Comparison of ENCODE assay signal across 8 cellular contexts in genomic region chr2:177393381-177393780, GRCh38. TPM values are rescaled to one million over a fixed set of nuclear protein-coding genes. Genes with fewer than 3 reads are reported as not detected.
DNase-seq lines count a peak whose midpoint lies in the region; ATAC-seq and TF ChIP-seq lines count a peak whose summit lies in the region.

No MANE protein-coding gene starts in this region.

- H3K36me3 ChIP-seq in SU-DHL-6 (ENCODE audit: low read length) (no peaks in the 10 kb centered on the region), esophagus (ENCODE audit: control insufficient read depth in 2 of 2, insufficient read depth in 2 of 2, low read length in 1 of 2) (no peaks in the 10 kb centered on the region), parathyroid adenoma (ENCODE audit: control insufficient read depth, insufficient read depth, low read length) (no peaks in the 10 kb centered on the region)

- WGBS in esophagus, 2 donors, result 12 to 13% methylated on average over 6 of the region's 6 CpGs

- peak overlapping the region; percentile 92 for H3K4me3 Mint-ChIP-seq in activated CD8-positive, alpha-beta memory T cell treated with anti-CD3 and anti-CD28 coated beads, Interleukin-2, amount 10 ng/mL, durations not matched to agents 7 days and 5 days

- H3K9ac ChIP-seq in SU-DHL-6 (ENCODE audit: low read length) (peak overlapping the region; percentile 76), parathyroid adenoma (no peak overlapping the region)

- ATAC-seq in activated CD8-positive, alpha-beta memory T cell treated with anti-CD3 and anti-CD28 coated beads, Interleukin-2, amount 10 ng/mL, durations not matched to agents 7 days and 5 days, result no peak
- no peak for ATAC-seq in HG02588 (IDR thresholded peaks at IDR 0.05; ENCODE audit: unreplicated experiment)
- no peak for ATAC-seq in GM18907 (IDR thresholded peaks at IDR 0.05; ENCODE audit: unreplicated experiment)

- no peaks in the 10 kb centered on the region for H3K9me3 Mint-ChIP-seq in activated CD8-positive, alpha-beta memory T cell treated with anti-CD3 and anti-CD28 coated beads, Interleukin-2, amount 10 ng/mL, durations not matched to agents 7 days and 5 days (ENCODE audit: low read depth)

- H3K27ac ChIP-seq in SU-DHL-6 (ENCODE audit: low read depth, low read length) (0 out of 2 replicates have a peak overlapping the region, but pooled peaks have one; percentile 8), esophagus (ENCODE audit: low read depth in 2 of 2, low read length in 1 of 2) (no peak overlapping the region), parathyroid adenoma (peak overlapping the region; percentile 54)

- H3K36me3 Mint-ChIP-seq in activated CD8-positive, alpha-beta memory T cell treated with anti-CD3 and anti-CD28 coated beads, Interleukin-2, amount 10 ng/mL, durations not matched to agents 7 days and 5 days, result peaks cover 26% of the 10 kb centered on the region

- peak overlapping the region; percentile 79 for H3K4me3 ChIP-seq in SU-DHL-6 (ENCODE audit: insufficient read depth, low read length, poor library complexity, severe bottlenecking)
- peak overlapping the region; percentile 3 to 86 for H3K4me3 ChIP-seq in esophagus (ENCODE audit: low read depth in 1 of 2, low read length in 2 of 2)
- H3K4me3 ChIP-seq in parathyroid adenoma (ENCODE audit: low read depth, low read length), result peak overlapping the region; percentile 70

- CTCF ChIA-PET in activated CD8-positive, alpha-beta memory T cell treated with anti-CD3 and anti-CD28 coated beads, Interleukin-2, amount 10 ng/mL, durations not matched to agents 7 days and 5 days (lab: Charles Lee), result interaction anchor here (0.6 to 4.0 kb wide), 7 partner anchors 12 to 839 kb away, joined by 3 to 16 read pairs (median 4); no protein-coding TSS in a partner anchor

- H3K4me2 ChIP-seq in SU-DHL-6 (ENCODE audit: low read depth, low read length, poor library complexity, severe bottlenecking) (peak overlapping the region; percentile 94), parathyroid adenoma (ENCODE audit: low read length) (peak overlapping the region; percentile 83)

- peak overlapping the region; percentile 88 for H3K27ac Mint-ChIP-seq in activated CD8-positive, alpha-beta memory T cell treated with anti-CD3 and anti-CD28 coated beads, Interleukin-2, amount 10 ng/mL, durations not matched to agents 7 days and 5 days

- TF ChIP-seq CTCF in SU-DHL-6 (IDR thresholded peaks at IDR 0.05; ENCODE audit: insufficient read depth, low read length, poor library complexity, severe bottlenecking) (no peak), parathyroid adenoma (IDR thresholded peaks at IDR 0.05) (no peak)

- no peaks in the 10 kb centered on the region for H3K27me3 Mint-ChIP-seq in activated CD8-positive, alpha-beta memory T cell treated with anti-CD3 and anti-CD28 coated beads, Interleukin-2, amount 10 ng/mL, durations not matched to agents 7 days and 5 days

- H3K9me2 ChIP-seq in SU-DHL-6 (replicated peaks; ENCODE audit: insufficient read depth, low read length), result no peaks in the 10 kb centered on the region

- H3K9me3 ChIP-seq in SU-DHL-6 (ENCODE audit: insufficient read depth, low read length) (no peaks in the 10 kb centered on the region), esophagus (ENCODE audit: control insufficient read depth in 2 of 2, insufficient read depth in 1 of 2, low read depth in 1 of 2, low read length in 1 of 2) (no peaks in the 10 kb centered on the region), parathyroid adenoma (ENCODE audit: control insufficient read depth, low read length) (no peaks in the 10 kb centered on the region)

- no peaks in the 10 kb centered on the region for H3K27me3 ChIP-seq in SU-DHL-6 (ENCODE audit: low read length)
- H3K27me3 ChIP-seq in esophagus (ENCODE audit: control insufficient read depth in 1 of 2, insufficient read depth in 2 of 2, low read length in 2 of 2), result no peaks in the 10 kb centered on the region
- no peaks in the 10 kb centered on the region for H3K27me3 ChIP-seq in parathyroid adenoma (ENCODE audit: control insufficient read depth, insufficient read depth, low read length)

- DNase-seq in activated CD8-positive, alpha-beta memory T cell treated with anti-CD3 and anti-CD28 coated beads, Interleukin-2, amount 10 ng/mL, durations not matched to agents 7 days and 5 days, result no peak
- no peak for DNase-seq in activated CD8-positive, alpha-beta memory T cell treated with anti-CD3 and anti-CD28 coated beads, Interleukin-2, amount 50 U/mL, for 4 hours
- DNase-seq in SIG-M5 (lab: John Stamatoyannopoulos, UW), result no peak

- H4K20me1 ChIP-seq in SU-DHL-6 (ENCODE audit: low read depth, low read length), result peaks cover 2% of the 10 kb centered on the region; the same call in 1 of the 2 replicates

- peaks cover 20% of the 10 kb centered on the region for H3F3A ChIP-seq in SU-DHL-6 (ENCODE audit: insufficient read depth)

- H3K4me1 Mint-ChIP-seq in activated CD8-positive, alpha-beta memory T cell treated with anti-CD3 and anti-CD28 coated beads, Interleukin-2, amount 10 ng/mL, durations not matched to agents 7 days and 5 days, result peaks cover 59% of the 10 kb centered on the region

- H3K4me1 ChIP-seq in esophagus (ENCODE audit: control insufficient read depth in 2 of 2, insufficient read depth in 2 of 2, low read length in 1 of 2), result peaks cover 0 to 3% of the 10 kb centered on the region in 2 donors
- peaks cover 12% of the 10 kb centered on the region for H3K4me1 ChIP-seq in parathyroid adenoma

- H3K79me2 ChIP-seq in SU-DHL-6 (ENCODE audit: insufficient read depth, low read length) (peaks cover 54% of the 10 kb centered on the region), parathyroid adenoma (peaks cover 22% of the 10 kb centered on the region)

- H2AFZ ChIP-seq in SU-DHL-6 (ENCODE audit: low read depth, low read length, severe bottlenecking), result peak overlapping the region; percentile 94
- peak overlapping the region; percentile 97 for H2AFZ ChIP-seq in parathyroid adenoma

RNA-seq across cellular contexts. Expression of gene AGPS, which starts 0.8 kb away (rescaled TPM):
- 10 to 100 TPM; 58.5 to 60.9 TPM for total RNA-seq in activated CD8-positive, alpha-beta memory T cell treated with anti-CD3 and anti-CD28 coated beads, Interleukin-2, amount 10 ng/mL, durations not matched to agents 7 days and 5 days
- 1 to 10 TPM; 3.7 to 6.4 TPM for polyA plus RNA-seq in esophagus

Comparison
In these comparisons a context has a peak if more than half of its experiments do, and no peak if none do; other contexts are left out.
1. H3K27ac ChIP-seq: peak in SU-DHL-6 (single experiment) and parathyroid adenoma (single experiment); none in esophagus (0 of 2).
2. Peak in every context shown above with its lines, with median percentiles within 50 percentile points of each other: H3K4me3 ChIP-seq.